In the genomic region with DNA sequence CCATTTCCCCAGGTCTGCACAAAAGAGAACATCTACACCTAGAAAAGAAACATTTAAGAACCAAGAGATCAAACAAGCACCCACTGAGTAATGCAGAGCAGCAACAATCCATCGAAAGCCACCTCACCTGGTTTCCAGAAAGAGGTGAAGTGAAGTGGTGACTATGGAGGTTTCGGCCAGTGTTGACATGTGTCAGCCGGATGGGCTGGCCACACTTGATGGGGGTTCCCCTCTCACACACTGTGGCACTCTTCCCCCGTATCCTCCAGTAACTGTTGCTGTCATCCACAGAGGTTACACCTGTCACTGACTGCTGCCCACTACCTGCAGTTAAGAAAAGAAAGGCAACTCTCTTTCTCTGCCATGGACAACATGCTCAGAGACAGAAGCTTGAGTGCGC, we compare ENCODE assay signal across 28 cellular contexts.
"Had no signal": no experiment of that assay in that cellular context is flagged by ENCODE, and none has a peak within 500 bp of the region (broad histone marks: within the 10 kb centered on the region; RNA-seq: fewer than 3 reads in every experiment).

No MANE protein-coding gene starts in this region.

- ATAC-seq: activated naive CD8-positive, alpha-beta T cell treated with anti-CD3 and anti-CD28 coated beads, Interleukin-2, amount 50 U/mL, for 24 hours; activated T-cell treated with anti-CD3 and anti-CD28 coated beads, Interleukin-2, amount 50 U/mL, for 4 hours; body of pancreas; foreskin keratinocyte; lower lobe of right lung; mucosa of descending colon; WTC11 had no signal

- H3K4me1 ChIP-seq: body of pancreas, foreskin keratinocyte, neural progenitor cell, thyroid gland had no signal

- DNase-seq: activated CD4-positive, alpha-beta memory T cell treated with anti-CD3 and anti-CD28 coated beads, Interleukin-2, amount 10 ng/mL, durations not matched to agents 7 days and 5 days; activated CD4-positive, alpha-beta T cell treated with anti-CD3 and anti-CD28 coated beads for 48 hours; activated CD8-positive, alpha-beta memory T cell treated with anti-CD3 and anti-CD28 coated beads, Interleukin-2, amount 50 U/mL, for 4 hours; activated effector memory CD4-positive, alpha-beta T cell treated with Interleukin-2 at 50 U/mL for 16 hours; activated naive CD4-positive, alpha-beta T cell treated with anti-CD3 and anti-CD28 coated beads, Interleukin-2, amount 10 ng/mL, durations not matched to agents 7 days and 5 days; activated naive CD8-positive, alpha-beta T cell treated with anti-CD3 and anti-CD28 coated beads, Interleukin-2, amount 50 U/mL, for 24 hours; activated T-cell treated with anti-CD3 and anti-CD28 coated beads, Interleukin-2, amount 50 U/mL, for 4 hours; anterior cingulate cortex; body of pancreas; cortex of kidney; erythroblast; foreskin keratinocyte; kidney; lower lobe of right lung; mesendoderm; mucosa of descending colon; retina; spleen; stimulated activated CD4-positive, alpha-beta T cell treated with anti-CD3 and anti-CD28 coated beads, Interleukin-4, amount 100 ng/mL, for 1 hour; stimulated activated naive CD4-positive, alpha-beta T cell treated with Interleukin-2 at 50 U/mL for 16 hours; substantia nigra; T1000; thyroid gland had no signal

- H3K4me3 ChIP-seq: body of pancreas, cardiac muscle cell, lower lobe of right lung, mucosa of descending colon, neural progenitor cell, spleen, thyroid gland had no signal

- H3K9ac ChIP-seq: neural progenitor cell had no signal

- H3K9me3 ChIP-seq: body of pancreas, lower lobe of right lung, mucosa of descending colon, thyroid gland had no signal

- H3K27me3 ChIP-seq: body of pancreas, cardiac muscle cell, foreskin keratinocyte, neural progenitor cell, spleen, thyroid gland had no signal

- H2AFZ ChIP-seq: neural progenitor cell had no signal

- H3K4me3 Mint-ChIP-seq: activated CD4-positive, alpha-beta memory T cell treated with anti-CD3 and anti-CD28 coated beads, Interleukin-2, amount 10 ng/mL, durations not matched to agents 7 days and 5 days; activated naive CD4-positive, alpha-beta T cell treated with anti-CD3 and anti-CD28 coated beads, Interleukin-2, amount 10 ng/mL, durations not matched to agents 7 days and 5 days; activated naive CD8-positive, alpha-beta T cell treated with anti-CD3 and anti-CD28 coated beads, Interleukin-2, amount 50 U/mL, for 24 hours; activated T-cell treated with anti-CD3 and anti-CD28 coated beads, Interleukin-2, amount 50 U/mL, for 4 hours; neural progenitor cell; WTC11 had no signal

- FAIRE-seq: endometrium, kidney had no signal

- H3K27me3 Mint-ChIP-seq: activated CD4-positive, alpha-beta memory T cell treated with anti-CD3 and anti-CD28 coated beads, Interleukin-2, amount 10 ng/mL, durations not matched to agents 7 days and 5 days; activated naive CD4-positive, alpha-beta T cell treated with anti-CD3 and anti-CD28 coated beads, Interleukin-2, amount 10 ng/mL, durations not matched to agents 7 days and 5 days; activated naive CD8-positive, alpha-beta T cell treated with anti-CD3 and anti-CD28 coated beads, Interleukin-2, amount 50 U/mL, for 24 hours; progenitor cell of endocrine pancreas had no signal

- H3K27ac ChIP-seq: body of pancreas, cardiac muscle cell, foreskin keratinocyte, lower lobe of right lung, neural progenitor cell, spleen, thyroid gland had no signal

- H3K27ac Mint-ChIP-seq: activated CD4-positive, alpha-beta memory T cell treated with anti-CD3 and anti-CD28 coated beads, Interleukin-2, amount 10 ng/mL, durations not matched to agents 7 days and 5 days; activated naive CD4-positive, alpha-beta T cell treated with anti-CD3 and anti-CD28 coated beads, Interleukin-2, amount 10 ng/mL, durations not matched to agents 7 days and 5 days; activated naive CD8-positive, alpha-beta T cell treated with anti-CD3 and anti-CD28 coated beads, Interleukin-2, amount 50 U/mL, for 24 hours; neural progenitor cell; progenitor cell of endocrine pancreas had no signal

- H3K9me3 Mint-ChIP-seq: activated CD4-positive, alpha-beta memory T cell treated with anti-CD3 and anti-CD28 coated beads, Interleukin-2, amount 10 ng/mL, durations not matched to agents 7 days and 5 days; activated naive CD4-positive, alpha-beta T cell treated with anti-CD3 and anti-CD28 coated beads, Interleukin-2, amount 10 ng/mL, durations not matched to agents 7 days and 5 days; activated naive CD8-positive, alpha-beta T cell treated with anti-CD3 and anti-CD28 coated beads, Interleukin-2, amount 50 U/mL, for 24 hours; activated T-cell treated with anti-CD3 and anti-CD28 coated beads, Interleukin-2, amount 50 U/mL, for 4 hours; neural progenitor cell had no signal

- H3K4me2 ChIP-seq: neural progenitor cell had no signal

- H3K4me1 Mint-ChIP-seq: neural progenitor cell, WTC11 had no signal
